8 cellular contexts compared by ENCODE assay signal in the genomic region with DNA sequence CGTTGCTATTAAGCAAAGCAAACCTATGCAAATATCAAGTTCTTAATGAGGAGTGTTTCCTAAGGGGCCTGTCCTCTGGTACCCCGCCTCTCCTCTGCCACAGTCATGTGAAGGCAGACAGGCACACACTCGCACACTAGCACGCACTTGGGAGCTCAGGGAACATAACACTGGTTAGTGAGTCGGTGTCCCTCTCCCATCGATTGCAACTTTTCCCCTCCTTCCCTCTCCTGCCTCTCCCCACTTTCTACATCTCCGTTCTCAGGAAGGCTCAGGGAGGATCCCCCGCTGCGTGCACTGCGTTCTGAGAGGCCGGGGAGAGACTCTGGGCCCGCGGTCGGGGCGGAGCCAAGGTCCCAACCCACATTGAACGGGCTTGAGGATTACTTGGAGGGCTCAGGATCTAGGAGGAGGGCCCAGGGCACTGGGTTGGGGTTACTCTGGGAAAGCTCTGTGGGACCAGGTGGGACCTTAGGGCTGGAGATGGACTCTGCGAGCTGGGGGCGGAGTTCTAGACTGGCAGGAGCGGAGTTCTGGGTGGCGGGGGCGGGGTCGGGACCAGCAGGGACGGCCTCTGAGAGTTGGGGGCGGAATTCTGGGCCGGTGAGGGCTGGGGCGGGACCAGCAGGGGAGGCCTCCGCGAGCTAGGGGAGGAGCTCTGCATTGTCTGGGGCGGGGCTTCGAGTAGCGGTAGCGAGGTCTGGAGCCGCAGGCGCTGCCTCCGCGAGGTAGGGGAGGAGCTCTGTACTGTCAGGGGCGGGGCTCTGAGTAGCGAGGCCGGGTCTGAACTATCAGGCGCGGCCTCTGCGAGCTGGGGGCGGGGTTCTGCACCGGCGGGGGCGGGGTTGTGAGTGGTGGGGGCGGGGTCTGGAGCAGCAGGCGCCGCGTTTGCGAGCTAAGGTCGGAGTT. TPM values are rescaled to one million over a fixed set of nuclear protein-coding genes. Genes with fewer than 3 reads are reported as not detected.
DNase-seq lines count a peak whose midpoint lies in the region; ATAC-seq and TF ChIP-seq lines count a peak whose summit lies in the region.

No MANE protein-coding gene starts in this region.

- H3K36me3 Mint-ChIP-seq in activated naive CD4-positive, alpha-beta T cell treated with anti-CD3 and anti-CD28 coated beads, Interleukin-2, amount 50 U/mL, for 72 hours, result peaks cover 0 to 5% of the 10 kb centered on the region in 2 donors
- H3K36me3 Mint-ChIP-seq in glutamatergic neuron (ENCODE audit: unreplicated experiment), result no peaks in the 10 kb centered on the region
- peaks cover 2% of the 10 kb centered on the region for H3K36me3 Mint-ChIP-seq in osteocyte (ENCODE audit: unreplicated experiment)

- H3K4me3 Mint-ChIP-seq in glutamatergic neuron (ENCODE audit: unreplicated experiment) (peak overlapping the region; percentile 95), osteocyte (ENCODE audit: unreplicated experiment) (no peak overlapping the region)

- ATAC-seq in HG02642 (IDR thresholded peaks at IDR 0.05; ENCODE audit: poor library complexity, unreplicated experiment), result peak; percentile 94
- peak; percentile 93 for ATAC-seq in SK-N-SH treated with all-trans-retinoic acid at 6 μM for 48 hours
- peak; percentile 92 to 93 for ATAC-seq in activated naive CD4-positive, alpha-beta T cell treated with anti-CD3 and anti-CD28 coated beads, Interleukin-2, amount 50 U/mL, for 72 hours
- ATAC-seq in thoracic aorta (ENCODE audit: insufficient number of reproducible peaks, low FRiP score, low read depth), result peak; percentile 88

- no peaks in the 10 kb centered on the region for H3K9me3 ChIP-seq in thoracic aorta

- H3K9me3 Mint-ChIP-seq in activated naive CD4-positive, alpha-beta T cell treated with anti-CD3 and anti-CD28 coated beads, Interleukin-2, amount 50 U/mL, for 72 hours, result no peaks in the 10 kb centered on the region
- H3K9me3 Mint-ChIP-seq in glutamatergic neuron (ENCODE audit: unreplicated experiment) (peaks cover 8% of the 10 kb centered on the region), osteocyte (ENCODE audit: unreplicated experiment) (no peaks in the 10 kb centered on the region)

- H3K4me3 ChIP-seq in thoracic aorta, result peak overlapping the region; percentile 89

- H3K27me3 Mint-ChIP-seq in glutamatergic neuron (ENCODE audit: unreplicated experiment) (peaks cover 3% of the 10 kb centered on the region), osteocyte (ENCODE audit: unreplicated experiment) (no peaks in the 10 kb centered on the region)

- H3K36me3 ChIP-seq in thoracic aorta, result no peaks in the 10 kb centered on the region

- peak overlapping the region in 1 of 2 donors; percentile 97 for H3K27ac Mint-ChIP-seq in activated naive CD4-positive, alpha-beta T cell treated with anti-CD3 and anti-CD28 coated beads, Interleukin-2, amount 50 U/mL, for 72 hours
- H3K27ac Mint-ChIP-seq in glutamatergic neuron (ENCODE audit: unreplicated experiment) (peak overlapping the region; percentile 89), osteocyte (ENCODE audit: unreplicated experiment) (peak overlapping the region; percentile 96)

- no peaks in the 10 kb centered on the region for H3K27me3 ChIP-seq in thoracic aorta (replicated peaks; ENCODE audit: insufficient read depth)

- H3K27ac ChIP-seq in thoracic aorta, result peak overlapping the region; percentile 88 to 96

- H3K4me1 ChIP-seq in thoracic aorta (ENCODE audit: control insufficient read depth in 1 of 2, low read depth in 2 of 2), result peaks cover 15 to 33% of the 10 kb centered on the region in 2 donors

- TF ChIP-seq CTCF in GM10266 (IDR thresholded peaks at IDR 0.05; ENCODE audit: control insufficient read depth, insufficient read depth, low read depth, missing control alignments) (no peak), glutamatergic neuron (IDR thresholded peaks at IDR 0.05; ENCODE audit: partially characterized antibody, unreplicated experiment) (no peak), osteocyte (IDR thresholded peaks at IDR 0.05) (no peak), thoracic aorta (IDR thresholded peaks at IDR 0.05) (no peak)

- DNase-seq in GM10266 (ENCODE audit: extremely low spot score) (peak; percentile 96), NCI-H1092 treated with DMSO at 0.1 percent for 48 hours (lab: John Stamatoyannopoulos, UW) (peak; percentile 87), glutamatergic neuron (peak; percentile 99), osteocyte (ENCODE audit: extremely low spot score, unreplicated experiment) (peak; percentile 99), thoracic aorta (ENCODE audit: low spot score) (peak; percentile 96)
- peak; percentile 97 to 98 for DNase-seq in activated naive CD4-positive, alpha-beta T cell treated with anti-CD3 and anti-CD28 coated beads, Interleukin-2, amount 50 U/mL, for 72 hours (ENCODE audit: low spot score in 2 of 2)

- peaks cover 7% of the 10 kb centered on the region for H3K4me1 Mint-ChIP-seq in glutamatergic neuron (ENCODE audit: low read depth, unreplicated experiment)
- peaks cover 28% of the 10 kb centered on the region for H3K4me1 Mint-ChIP-seq in osteocyte (ENCODE audit: unreplicated experiment)

TF ChIP-seq in SK-N-SH treated with all-trans-retinoic acid at 6 μM for 48 hours, 23 proteins besides CTCF, POLR2A, EP300 and RAD21:
- TF ChIP-seq ZFP3 (CRISPR knock-in tag; IDR thresholded peaks at IDR 0.05), result no peak
- TF ChIP-seq TCF4 (CRISPR knock-in tag; IDR thresholded peaks at IDR 0.05; ENCODE audit: borderline replicate concordance), result no peak
- no peak for TF ChIP-seq RARB (CRISPR knock-in tag; IDR thresholded peaks at IDR 0.05)
- TF ChIP-seq, protein P1, sequence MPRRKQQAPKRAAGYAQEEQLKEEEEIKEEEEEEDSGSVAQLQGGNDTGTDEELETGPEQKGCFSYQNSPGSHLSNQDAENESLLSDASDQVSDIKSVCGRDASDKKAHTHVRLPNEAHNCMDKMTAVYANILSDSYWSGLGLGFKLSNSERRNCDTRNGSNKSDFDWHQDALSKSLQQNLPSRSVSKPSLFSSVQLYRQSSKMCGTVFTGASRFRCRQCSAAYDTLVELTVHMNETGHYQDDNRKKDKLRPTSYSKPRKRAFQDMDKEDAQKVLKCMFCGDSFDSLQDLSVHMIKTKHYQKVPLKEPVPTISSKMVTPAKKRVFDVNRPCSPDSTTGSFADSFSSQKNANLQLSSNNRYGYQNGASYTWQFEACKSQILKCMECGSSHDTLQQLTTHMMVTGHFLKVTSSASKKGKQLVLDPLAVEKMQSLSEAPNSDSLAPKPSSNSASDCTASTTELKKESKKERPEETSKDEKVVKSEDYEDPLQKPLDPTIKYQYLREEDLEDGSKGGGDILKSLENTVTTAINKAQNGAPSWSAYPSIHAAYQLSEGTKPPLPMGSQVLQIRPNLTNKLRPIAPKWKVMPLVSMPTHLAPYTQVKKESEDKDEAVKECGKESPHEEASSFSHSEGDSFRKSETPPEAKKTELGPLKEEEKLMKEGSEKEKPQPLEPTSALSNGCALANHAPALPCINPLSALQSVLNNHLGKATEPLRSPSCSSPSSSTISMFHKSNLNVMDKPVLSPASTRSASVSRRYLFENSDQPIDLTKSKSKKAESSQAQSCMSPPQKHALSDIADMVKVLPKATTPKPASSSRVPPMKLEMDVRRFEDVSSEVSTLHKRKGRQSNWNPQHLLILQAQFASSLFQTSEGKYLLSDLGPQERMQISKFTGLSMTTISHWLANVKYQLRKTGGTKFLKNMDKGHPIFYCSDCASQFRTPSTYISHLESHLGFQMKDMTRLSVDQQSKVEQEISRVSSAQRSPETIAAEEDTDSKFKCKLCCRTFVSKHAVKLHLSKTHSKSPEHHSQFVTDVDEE (CRISPR knock-in tag; IDR thresholded peaks at IDR 0.05), result no peak
- no peak for TF ChIP-seq ZNF8 (CRISPR knock-in tag; IDR thresholded peaks at IDR 0.05)
- TF ChIP-seq CSDC2 (CRISPR knock-in tag; IDR thresholded peaks at IDR 0.05), result no peak
- no peak for TF ChIP-seq ISL1 (CRISPR knock-in tag; IDR thresholded peaks at IDR 0.05)
- TF ChIP-seq, protein P2, sequence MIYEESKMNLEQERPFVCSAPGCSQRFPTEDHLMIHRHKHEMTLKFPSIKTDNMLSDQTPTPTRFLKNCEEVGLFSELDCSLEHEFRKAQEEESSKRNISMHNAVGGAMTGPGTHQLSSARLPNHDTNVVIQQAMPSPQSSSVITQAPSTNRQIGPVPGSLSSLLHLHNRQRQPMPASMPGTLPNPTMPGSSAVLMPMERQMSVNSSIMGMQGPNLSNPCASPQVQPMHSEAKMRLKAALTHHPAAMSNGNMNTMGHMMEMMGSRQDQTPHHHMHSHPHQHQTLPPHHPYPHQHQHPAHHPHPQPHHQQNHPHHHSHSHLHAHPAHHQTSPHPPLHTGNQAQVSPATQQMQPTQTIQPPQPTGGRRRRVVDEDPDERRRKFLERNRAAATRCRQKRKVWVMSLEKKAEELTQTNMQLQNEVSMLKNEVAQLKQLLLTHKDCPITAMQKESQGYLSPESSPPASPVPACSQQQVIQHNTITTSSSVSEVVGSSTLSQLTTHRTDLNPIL (CRISPR knock-in tag; IDR thresholded peaks at IDR 0.05; ENCODE audit: low read depth), result no peak

RNA-seq across cellular contexts. Expression of a gene that starts 0.5 kb away (rescaled TPM):
- 1 to 10 TPM; 2.9 to 3.0 TPM for total RNA-seq in activated naive CD4-positive, alpha-beta T cell treated with anti-CD3 and anti-CD28 coated beads, Interleukin-2, amount 50 U/mL, for 72 hours
- total RNA-seq in glutamatergic neuron (ENCODE audit: unreplicated experiment) (6.8 TPM), osteocyte (12.2 and 14.2 TPM in 2 replicates), thoracic aorta (10 to 100 TPM; 17.6 to 42.3 TPM)

RNA-seq across cellular contexts. Expression of a gene that starts 0.5 kb away (rescaled TPM):
- total RNA-seq in activated naive CD4-positive, alpha-beta T cell treated with anti-CD3 and anti-CD28 coated beads, Interleukin-2, amount 50 U/mL, for 72 hours, result 10 to 100 TPM in 1 of 2 donors, 1 to 10 TPM in 1; 8.7 to 19.2 TPM
- total RNA-seq in glutamatergic neuron (ENCODE audit: unreplicated experiment), result 56.0 TPM
- total RNA-seq in osteocyte, result 158 and 171 TPM in 2 replicates
- total RNA-seq in thoracic aorta, result 10 to 100 TPM; 79.5 to 82.9 TPM

Comparison
In these comparisons a context has a peak if more than half of its experiments do, and no peak if none do; other contexts are left out.
1. Peak in every context shown above with its lines: DNase-seq, ATAC-seq, H3K4me3 ChIP-seq and H3K27ac ChIP-seq.